In genomic region chr20:36155629-36155971, GRCh38 we compare ENCODE assay signal across 11 cellular contexts. TPM values are rescaled to one million over a fixed set of nuclear protein-coding genes. Genes with fewer than 3 reads are reported as not detected.
DNase-seq lines count a peak whose midpoint lies in the region; ATAC-seq and TF ChIP-seq lines count a peak whose summit lies in the region.
"Had no signal": no experiment of that assay in that cellular context is flagged by ENCODE, and none has a peak within 500 bp of the region (broad histone marks: within the 10 kb centered on the region; RNA-seq: fewer than 3 reads in every experiment).

No MANE protein-coding gene starts in this region.

- H3K4me3 ChIP-seq in mesodermal cell (ENCODE audit: extremely low read depth, insufficient read depth, low read length, poor library complexity, severe bottlenecking) = peak overlapping the region; percentile 70

- H3K27ac Mint-ChIP-seq in activated T-cell treated with anti-CD3 and anti-CD28 coated beads, Interleukin-2, amount 50 U/mL, for 72 hours = no peak overlapping the region
- no peak overlapping the region for H3K27ac Mint-ChIP-seq in activated T-cell treated with anti-CD3 and anti-CD28 coated beads, Interleukin-2, amount 50 U/mL, for 24 hours
- H3K27ac Mint-ChIP-seq in brain = peak overlapping the region; percentile 77 to 93 (median 81)
- H3K27ac Mint-ChIP-seq: stimulated activated naive CD8-positive, alpha-beta T cell treated with anti-CD3 and anti-CD28 coated beads, Interleukin-15, Interleukin-2, amounts not matched to agents 100 ng/mL and 50 ng/mL, for 24 hours had no signal

- peaks cover 5% of the 10 kb centered on the region for H3K27me3 Mint-ChIP-seq in activated T-cell treated with anti-CD3 and anti-CD28 coated beads, Interleukin-2, amount 50 U/mL, for 72 hours (ENCODE audit: low read depth)
- peaks cover 40% of the 10 kb centered on the region for H3K27me3 Mint-ChIP-seq in activated T-cell treated with anti-CD3 and anti-CD28 coated beads, Interleukin-2, amount 50 U/mL, for 24 hours
- H3K27me3 Mint-ChIP-seq in brain = peaks cover 4% of the 10 kb centered on the region

- no peak for DNase-seq in activated T-cell treated with anti-CD3 and anti-CD28 coated beads, Interleukin-2, amount 50 U/mL, for 72 hours
- DNase-seq in activated T-cell treated with anti-CD3 and anti-CD28 coated beads, Interleukin-2, amount 50 U/mL, for 24 hours = no peak
- no peak for DNase-seq in ureter (ENCODE audit: low spot score)
- DNase-seq in HUDEP-2 (lab: John Stamatoyannopoulos, UW; ENCODE audit: unreplicated experiment in 76 of 76) = no peak
- DNase-seq in stimulated activated CD4-positive, alpha-beta T cell treated with anti-CD3 and anti-CD28 coated beads, Interleukin-4, amount 100 ng/mL, for 1 hour = no peak
- DNase-seq: MV-4-11, NCI-H774 had no signal

- 71 to 86% methylated on average over 5 to 8 of the region's 8 CpGs for WGBS in mesodermal cell (ENCODE audit: insufficient coverage in 2 of 2), 2 experiments

- peaks cover 19% of the 10 kb centered on the region for H3K4me1 Mint-ChIP-seq in activated T-cell treated with anti-CD3 and anti-CD28 coated beads, Interleukin-2, amount 50 U/mL, for 72 hours (ENCODE audit: low read depth)
- H3K4me1 Mint-ChIP-seq in activated T-cell treated with anti-CD3 and anti-CD28 coated beads, Interleukin-2, amount 50 U/mL, for 24 hours (ENCODE audit: low read depth) = peaks cover 11% of the 10 kb centered on the region
- H3K4me1 Mint-ChIP-seq in brain = peaks cover 46% of the 10 kb centered on the region

- H3K9me3 ChIP-seq in mesodermal cell (ENCODE audit: control insufficient read depth, low read length) = no peaks in the 10 kb centered on the region

- H3K4me1 ChIP-seq in mesodermal cell (ENCODE audit: control insufficient read depth, insufficient read depth, low read length, poor library complexity, severe bottlenecking) = peaks cover 15% of the 10 kb centered on the region

- ATAC-seq in activated T-cell treated with anti-CD3 and anti-CD28 coated beads, Interleukin-2, amount 50 U/mL, for 72 hours (replicated peaks in 1 of 2) = no peak

- H3K36me3 ChIP-seq in mesodermal cell (ENCODE audit: control insufficient read depth, insufficient read depth, low read length) = no peaks in the 10 kb centered on the region

- no peaks in the 10 kb centered on the region for H3K9me3 Mint-ChIP-seq in activated T-cell treated with anti-CD3 and anti-CD28 coated beads, Interleukin-2, amount 50 U/mL, for 72 hours
- H3K9me3 Mint-ChIP-seq in activated T-cell treated with anti-CD3 and anti-CD28 coated beads, Interleukin-2, amount 50 U/mL, for 24 hours = no peaks in the 10 kb centered on the region
- no peaks in the 10 kb centered on the region for H3K9me3 Mint-ChIP-seq in brain
- H3K9me3 Mint-ChIP-seq: stimulated activated naive CD8-positive, alpha-beta T cell treated with anti-CD3 and anti-CD28 coated beads, Interleukin-15, Interleukin-2, amounts not matched to agents 100 ng/mL and 50 ng/mL, for 24 hours had no signal

- TF ChIP-seq CTCF in brain (conservative IDR thresholded peaks at IDR 0.05) = no peak

- H3K27ac ChIP-seq in mesodermal cell (ENCODE audit: low read depth, low read length, severe bottlenecking) (no peak overlapping the region), temporal lobe (ENCODE audit: low read depth, low read length) (peak overlapping the region; percentile 99)

- no peaks in the 10 kb centered on the region for H3K36me3 Mint-ChIP-seq in activated T-cell treated with anti-CD3 and anti-CD28 coated beads, Interleukin-2, amount 50 U/mL, for 72 hours (ENCODE audit: insufficient read depth in 2 of 2)
- no peaks in the 10 kb centered on the region for H3K36me3 Mint-ChIP-seq in activated T-cell treated with anti-CD3 and anti-CD28 coated beads, Interleukin-2, amount 50 U/mL, for 24 hours (ENCODE audit: low read depth)
- H3K36me3 Mint-ChIP-seq in brain = no peaks in the 10 kb centered on the region

- H3K4me3 Mint-ChIP-seq in activated T-cell treated with anti-CD3 and anti-CD28 coated beads, Interleukin-2, amount 50 U/mL, for 72 hours = peak overlapping the region; percentile 69 to 72
- no peak overlapping the region for H3K4me3 Mint-ChIP-seq in activated T-cell treated with anti-CD3 and anti-CD28 coated beads, Interleukin-2, amount 50 U/mL, for 24 hours
- H3K4me3 Mint-ChIP-seq in brain = peak overlapping the region; percentile 86 to 93 (median 90)

RNA-seq across cellular contexts. Expression of gene EPB41L1, which starts 1.1 kb away (rescaled TPM):
- total RNA-seq in activated T-cell treated with anti-CD3 and anti-CD28 coated beads, Interleukin-2, amount 50 U/mL, for 72 hours = under 1 TPM; 0.51 to 0.70 TPM
- polyA plus RNA-seq in brain (ENCODE audit: insufficient read depth, low read depth, low replicate concordance) = 87.6 TPM
- polyA plus RNA-seq in mesodermal cell (2013, experiment 1 of 2) = 45.7 TPM
- polyA plus RNA-seq in mesodermal cell (2013, experiment 2 of 2) = 37.1 TPM
- total RNA-seq in temporal lobe (94.7 TPM), ureter (165 TPM)

Comparison
In these comparisons a context has a peak if more than half of its experiments do, and no peak if none do; other contexts are left out.
1. H3K27ac Mint-ChIP-seq: peak in brain (5 of 5); none in activated T-cell treated with anti-CD3 and anti-CD28 coated beads, Interleukin-2, amount 50 U/mL, for 72 hours (single experiment) and activated T-cell treated with anti-CD3 and anti-CD28 coated beads, Interleukin-2, amount 50 U/mL, for 24 hours (single experiment).
2. RNA of gene EPB41L1, which starts 1.1 kb away (total RNA-seq): 165 TPM in ureter (single experiment) and 94.7 TPM in temporal lobe (single experiment); 0.51 to 0.70 TPM in activated T-cell treated with anti-CD3 and anti-CD28 coated beads, Interleukin-2, amount 50 U/mL, for 72 hours; every median in the first group is over 10 times any median in the second.